33 cellular contexts compared by ENCODE assay signal in genomic region chr15:76038512-76038911, GRCh38. TPM values are rescaled to one million over a fixed set of nuclear protein-coding genes. Genes with fewer than 3 reads are reported as not detected.
"Had no signal": no experiment of that assay in that cellular context is flagged by ENCODE, and none has a peak within 500 bp of the region (broad histone marks: within the 10 kb centered on the region; RNA-seq: fewer than 3 reads in every experiment).

No MANE protein-coding gene starts in this region.

- H3K4me1 ChIP-seq: adrenal gland, body of pancreas, Peyer's patch had no signal

- H3K27me3 ChIP-seq: adrenal gland, body of pancreas, Peyer's patch had no signal

- DNase-seq: activated CD4-positive, alpha-beta T cell treated with anti-CD3 and anti-CD28 coated beads, Interleukin-2, amount 10 ng/mL, durations not matched to agents 24 days and 14 days; activated CD4-positive, alpha-beta T cell treated with anti-CD3 and anti-CD28 coated beads, Interleukin-2, amount 50 U/mL, for 4 hours; activated CD8-positive, alpha-beta T cell treated with anti-CD3 and anti-CD28 coated beads for 36 hours; activated gamma-delta T cell treated with Interleukin-2 at 50 U/mL for 16 hours; activated naive CD4-positive, alpha-beta T cell treated with anti-CD3 and anti-CD28 coated beads for 36 hours; activated T-cell treated with anti-CD3 and anti-CD28 coated beads for 4 hours; activated T-cell treated with anti-CD3 and anti-CD28 coated beads, Interleukin-2, amount 50 U/mL, for 4 hours; adrenal gland; body of pancreas; Kasumi-1; KG1; MM.1S; MV-4-11; NCI-H1092; NCI-H1436 treated with DMSO at 0.1 percent for 48 hours; NCI-H1694 treated with DMSO at 0.1 percent for 48 hours; NCI-H2029; NCI-H2107; NCI-H2171; NCI-H510A; NCI-H526; NCI-H748 treated with DMSO at 0.1 percent for 48 hours; NK-92 treated with Interleukin-12 subunit alpha and Interleukin-12 subunit beta, amount 100 ng/mL, for 24 hours; PC-3; Peyer's patch; Right ventricle myocardium superior; RPMI8226 had no signal

- ATAC-seq: activated CD8-positive, alpha-beta T cell treated with anti-CD3 and anti-CD28 coated beads for 36 hours; activated naive CD4-positive, alpha-beta T cell treated with anti-CD3 and anti-CD28 coated beads, Interleukin-2, amount 50 U/mL, for 72 hours; activated T-cell treated with anti-CD3 and anti-CD28 coated beads, Interleukin-2, amount 50 U/mL, for 4 hours; body of pancreas; PC-3 had no signal

- H3K4me3 ChIP-seq: adrenal gland, body of pancreas, Peyer's patch, SK-N-MC had no signal

- FAIRE-seq: astrocyte, TTC549 had no signal

- H3K9me3 ChIP-seq: adrenal gland, body of pancreas, Peyer's patch had no signal

- H3K27ac ChIP-seq: adrenal gland, body of pancreas, Peyer's patch, SK-N-MC had no signal

- H3K36me3 ChIP-seq: adrenal gland, Peyer's patch had no signal

RNA-seq across cellular contexts. Expression of gene TMEM266, which starts 21.3 kb away (rescaled TPM):
- total RNA-seq: activated CD4-positive, alpha-beta T cell treated with anti-CD3 and anti-CD28 coated beads, Interleukin-2, amount 10 ng/mL, durations not matched to agents 24 days and 14 days; activated naive CD4-positive, alpha-beta T cell treated with anti-CD3 and anti-CD28 coated beads for 36 hours; activated naive CD4-positive, alpha-beta T cell treated with anti-CD3 and anti-CD28 coated beads, Interleukin-2, amount 50 U/mL, for 72 hours; PC-3; Peyer's patch; T-helper 1 cell treated with Interleukin-12 subunit alpha and Interleukin-12 subunit beta and Interleukin-4 antibody, amounts not matched to agents 30 ng/mL and 1 ng/mL, for 36 hours had no signal

RNA-seq across cellular contexts. Expression of gene NRG4, which starts 26.3 kb away (rescaled TPM):
- total RNA-seq: activated CD4-positive, alpha-beta T cell treated with anti-CD3 and anti-CD28 coated beads, Interleukin-2, amount 10 ng/mL, durations not matched to agents 24 days and 14 days; activated CD8-positive, alpha-beta T cell treated with anti-CD3 and anti-CD28 coated beads for 36 hours; activated naive CD4-positive, alpha-beta T cell treated with anti-CD3 and anti-CD28 coated beads for 36 hours; activated naive CD4-positive, alpha-beta T cell treated with anti-CD3 and anti-CD28 coated beads, Interleukin-2, amount 50 U/mL, for 72 hours; activated T-helper 1 cell treated with anti-CD3 and anti-CD28 coated beads, Interleukin-12 subunit alpha, Interleukin-12 subunit beta, Interleukin-2, Interleukin-4 antibody, amounts not matched to agents 30 ng/mL and 10 ng/mL and 1 ng/mL, durations not matched to agents 14 hours and 24 hours and 36 hours; Peyer's patch; Right ventricle myocardium superior; T-helper 1 cell treated with Interleukin-12 subunit alpha and Interleukin-12 subunit beta and Interleukin-4 antibody, amounts not matched to agents 30 ng/mL and 1 ng/mL, for 36 hours had no signal
